In the genomic region with DNA sequence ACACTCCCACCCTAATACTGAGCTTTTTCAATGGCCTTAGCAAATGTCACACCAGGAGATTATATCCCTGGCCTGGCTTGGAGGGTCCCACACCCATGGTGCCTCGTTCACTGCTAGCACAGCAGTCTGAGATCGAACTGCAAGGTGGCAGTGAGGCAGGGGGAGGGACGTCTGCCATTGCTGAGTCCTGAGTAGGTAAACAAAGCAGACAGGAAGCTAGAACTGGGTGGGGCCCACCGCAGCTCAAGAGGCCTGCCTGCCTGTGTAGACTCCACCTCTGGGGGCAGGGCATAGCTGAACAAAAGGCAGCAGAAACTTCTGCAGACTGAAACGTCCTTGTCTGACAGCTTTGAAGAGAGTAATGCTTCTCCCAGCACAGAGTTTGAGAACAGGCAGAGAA, we compare ENCODE assay signal across 22 cellular contexts.
DNase-seq lines count a peak whose midpoint lies in the region; ATAC-seq and TF ChIP-seq lines count a peak whose summit lies in the region.
"Had no signal": no experiment of that assay in that cellular context is flagged by ENCODE, and none has a peak within 500 bp of the region (broad histone marks: within the 10 kb centered on the region; RNA-seq: fewer than 3 reads in every experiment).

No MANE protein-coding gene starts in this region.

- in situ Hi-C loops in KBM-7 (cut with MboI; ENCODE audit: low pct_unique_long_range_greater_than_20kb, low sequenced_read_pairs), result no loop called here

- no peaks in the 10 kb centered on the region for H3K9me3 ChIP-seq in DND-41 (ENCODE audit: insufficient read depth, low read length, severe bottlenecking)
- H3K9me3 ChIP-seq in heart left ventricle, result peaks cover 0 to 11% (median under 1%) of the 10 kb centered on the region in 12 donors
- H3K9me3 ChIP-seq: upper lobe of right lung had no signal

- H3K4me1 ChIP-seq in DND-41 (ENCODE audit: insufficient read depth, low read length) (no peaks in the 10 kb centered on the region), heart left ventricle (no peaks in the 10 kb centered on the region)
- H3K4me1 ChIP-seq: breast epithelium, neural progenitor cell, upper lobe of right lung had no signal

- H3K27me3 ChIP-seq in DND-41 (ENCODE audit: insufficient read depth, low read length, poor library complexity), result no peaks in the 10 kb centered on the region
- H3K27me3 ChIP-seq in heart left ventricle, result no peaks in the 10 kb centered on the region
- H3K27me3 ChIP-seq: breast epithelium, neural progenitor cell, upper lobe of right lung had no signal

- no peak overlapping the region for H3K4me3 ChIP-seq in DND-41 (ENCODE audit: low read depth in 1 of 2, low read length in 2 of 2)
- H3K4me3 ChIP-seq in heart left ventricle, result no peak overlapping the region
- H3K4me3 ChIP-seq: breast epithelium, neural progenitor cell, upper lobe of right lung had no signal

- no peaks in the 10 kb centered on the region for H3K36me3 Mint-ChIP-seq in activated T-helper 1 cell treated with anti-CD3 and anti-CD28 coated beads, Interleukin-12 subunit alpha, Interleukin-12 subunit beta, Interleukin-2, Interleukin-4 antibody, amounts not matched to agents 30 ng/mL and 10 ng/mL and 1 ng/mL, durations not matched to agents 14 hours and 24 hours and 36 hours (ENCODE audit: low read depth)
- H3K36me3 Mint-ChIP-seq: neural progenitor cell had no signal

- no peaks in the 10 kb centered on the region for H4K20me1 ChIP-seq in DND-41 (ENCODE audit: insufficient read depth, low read length)

- no peak for TF ChIP-seq POLR2A in heart left ventricle (IDR thresholded peaks at IDR 0.05)

- no peaks in the 10 kb centered on the region for H3K79me2 ChIP-seq in DND-41 (ENCODE audit: insufficient read depth, low read length)

- TF ChIP-seq CTCF in DND-41 (IDR thresholded peaks at IDR 0.05; ENCODE audit: borderline replicate concordance, extremely low read depth, low read length, poor library complexity, severe bottlenecking), result no peak
- TF ChIP-seq CTCF in heart left ventricle (IDR thresholded peaks at IDR 0.05), result no peak

- H3K27me3 Mint-ChIP-seq in activated T-helper 1 cell treated with anti-CD3 and anti-CD28 coated beads, Interleukin-12 subunit alpha, Interleukin-12 subunit beta, Interleukin-2, Interleukin-4 antibody, amounts not matched to agents 30 ng/mL and 10 ng/mL and 1 ng/mL, durations not matched to agents 14 hours and 24 hours and 36 hours (ENCODE audit: insufficient read depth), result no peaks in the 10 kb centered on the region
- H3K27me3 Mint-ChIP-seq: dendritic cell treated with granulocyte-macrophage colony-stimulating factor and Interleukin-4, amounts not matched to agents 40 ng/mL and 50 ng/mL, for 4 days; stimulated activated naive CD8-positive, alpha-beta T cell treated with anti-CD3 and anti-CD28 coated beads, Interleukin-15, Interleukin-2, amounts not matched to agents 100 ng/mL and 50 ng/mL, for 24 hours had no signal

- H3K36me3 ChIP-seq in DND-41 (ENCODE audit: insufficient read depth, low read length) (no peaks in the 10 kb centered on the region), heart left ventricle (no peaks in the 10 kb centered on the region)
- H3K36me3 ChIP-seq: breast epithelium, neural progenitor cell, upper lobe of right lung had no signal

- H3K4me2 ChIP-seq in DND-41 (ENCODE audit: insufficient read depth, low read length), result no peak overlapping the region
- H3K4me2 ChIP-seq: neural progenitor cell had no signal

- no peak overlapping the region for H3K9ac ChIP-seq in DND-41 (ENCODE audit: low read depth, low read length)
- H3K9ac ChIP-seq: neural progenitor cell had no signal

- intact Hi-C loops in activated T-helper 1 cell treated with anti-CD3 and anti-CD28 coated beads, Interleukin-12 subunit alpha, Interleukin-12 subunit beta, Interleukin-2, Interleukin-4 antibody, amounts not matched to agents 30 ng/mL and 10 ng/mL and 1 ng/mL, durations not matched to agents 14 hours and 24 hours and 36 hours (cut with micrococcal nuclease), result no loop called here
- intact Hi-C loops in heart left ventricle (cut with DNase I), result no loop called here

- H2AFZ ChIP-seq in DND-41 (ENCODE audit: low read depth, low read length), result no peak overlapping the region
- H2AFZ ChIP-seq: neural progenitor cell had no signal

- no peak overlapping the region for H3K27ac Mint-ChIP-seq in activated T-helper 1 cell treated with anti-CD3 and anti-CD28 coated beads, Interleukin-12 subunit alpha, Interleukin-12 subunit beta, Interleukin-2, Interleukin-4 antibody, amounts not matched to agents 30 ng/mL and 10 ng/mL and 1 ng/mL, durations not matched to agents 14 hours and 24 hours and 36 hours
- H3K27ac Mint-ChIP-seq: dendritic cell treated with granulocyte-macrophage colony-stimulating factor and Interleukin-4, amounts not matched to agents 40 ng/mL and 50 ng/mL, for 4 days; neural progenitor cell; stimulated activated naive CD8-positive, alpha-beta T cell treated with anti-CD3 and anti-CD28 coated beads, Interleukin-15, Interleukin-2, amounts not matched to agents 100 ng/mL and 50 ng/mL, for 24 hours had no signal

- peaks cover 14% of the 10 kb centered on the region for H3K9me3 Mint-ChIP-seq in activated T-helper 1 cell treated with anti-CD3 and anti-CD28 coated beads, Interleukin-12 subunit alpha, Interleukin-12 subunit beta, Interleukin-2, Interleukin-4 antibody, amounts not matched to agents 30 ng/mL and 10 ng/mL and 1 ng/mL, durations not matched to agents 14 hours and 24 hours and 36 hours

- peaks cover 6% of the 10 kb centered on the region for H3K4me1 Mint-ChIP-seq in activated T-helper 1 cell treated with anti-CD3 and anti-CD28 coated beads, Interleukin-12 subunit alpha, Interleukin-12 subunit beta, Interleukin-2, Interleukin-4 antibody, amounts not matched to agents 30 ng/mL and 10 ng/mL and 1 ng/mL, durations not matched to agents 14 hours and 24 hours and 36 hours (ENCODE audit: low read depth)
- H3K4me1 Mint-ChIP-seq: neural progenitor cell had no signal

- no peak overlapping the region for H3K4me3 Mint-ChIP-seq in activated T-helper 1 cell treated with anti-CD3 and anti-CD28 coated beads, Interleukin-12 subunit alpha, Interleukin-12 subunit beta, Interleukin-2, Interleukin-4 antibody, amounts not matched to agents 30 ng/mL and 10 ng/mL and 1 ng/mL, durations not matched to agents 14 hours and 24 hours and 36 hours
- H3K4me3 Mint-ChIP-seq: dendritic cell treated with granulocyte-macrophage colony-stimulating factor and Interleukin-4, amounts not matched to agents 40 ng/mL and 50 ng/mL, for 4 days; neural progenitor cell; stimulated activated naive CD8-positive, alpha-beta T cell treated with anti-CD3 and anti-CD28 coated beads, Interleukin-15, Interleukin-2, amounts not matched to agents 100 ng/mL and 50 ng/mL, for 24 hours had no signal

- DNase-seq in NOMO-1 treated with DMSO at 0.1 percent for 48 hours (lab: John Stamatoyannopoulos, UW; ENCODE audit: unreplicated experiment) (peak; percentile 22), NOMO-1 treated with dmso at 0.1 percent for 144 hours (lab: John Stamatoyannopoulos, UW; ENCODE audit: unreplicated experiment) (no peak), DND-41 (peak; percentile 20), KBM-7 (peak; percentile 56), heart left ventricle (no peak), ureter (ENCODE audit: low spot score) (no peak), NCI-H2196 (lab: John Stamatoyannopoulos, UW; ENCODE audit: unreplicated experiment) (no peak)
- peak; percentile 5 for DNase-seq in activated T-helper 1 cell treated with anti-CD3 and anti-CD28 coated beads, Interleukin-12 subunit alpha, Interleukin-12 subunit beta, Interleukin-2, Interleukin-4 antibody, amounts not matched to agents 30 ng/mL and 10 ng/mL and 1 ng/mL, durations not matched to agents 14 hours and 24 hours and 36 hours (ENCODE audit: low spot score)
- DNase-seq: activated CD4-positive, CD25-positive, alpha-beta regulatory T cell; activated T-cell treated with anti-CD3 and anti-CD28 coated beads for 4 hours; foreskin melanocyte; left cardiac atrium; midbrain; NCI-H1048; NCI-H2171; upper lobe of right lung had no signal

- H3K27ac ChIP-seq in DND-41 (ENCODE audit: low read length), result no peak overlapping the region
- no peak overlapping the region for H3K27ac ChIP-seq in heart left ventricle
- H3K27ac ChIP-seq: breast epithelium, C4-2B, neural progenitor cell, upper lobe of right lung had no signal

- ATAC-seq in DND-41 (ENCODE audit: insufficient read depth, low read depth), result 0 out of 3 replicates have a peak, but pooled peaks have one; percentile 48
- ATAC-seq in heart left ventricle, result no peak
- ATAC-seq: left cardiac atrium, Right ventricle myocardium inferior, upper lobe of right lung had no signal

- 40 to 66% (median 56%) methylated on average over 2 to 5 of the region's 5 CpGs for WGBS in heart left ventricle, 4 donors

Comparison
In these comparisons a context has a peak if more than half of its experiments do, and no peak if none do; other contexts are left out.
1. DNase-seq: peak in NOMO-1 treated with DMSO at 0.1 percent for 48 hours (single experiment), DND-41 (single experiment), KBM-7 (single experiment) and activated T-helper 1 cell treated with anti-CD3 and anti-CD28 coated beads, Interleukin-12 subunit alpha, Interleukin-12 subunit beta, Interleukin-2, Interleukin-4 antibody, amounts not matched to agents 30 ng/mL and 10 ng/mL and 1 ng/mL, durations not matched to agents 14 hours and 24 hours and 36 hours (single experiment); none in NOMO-1 treated with dmso at 0.1 percent for 144 hours (single experiment), heart left ventricle (0 of 5), ureter (single experiment) and NCI-H2196 (single experiment).